ENCODE assay signal across 9 cellular contexts in genomic region chr6:31621991-31622390, GRCh38. TPM values are rescaled to one million over a fixed set of nuclear protein-coding genes. Genes with fewer than 3 reads are reported as not detected.
DNase-seq lines count a peak whose midpoint lies in the region; ATAC-seq and TF ChIP-seq lines count a peak whose summit lies in the region.
"Had no signal": no experiment of that assay in that cellular context is flagged by ENCODE, and none has a peak within 500 bp of the region (broad histone marks: within the 10 kb centered on the region; RNA-seq: fewer than 3 reads in every experiment).

No MANE protein-coding gene starts in this region.

- H3K4me2 ChIP-seq in BLaER1 = peak overlapping the region; percentile 98

- H3K9ac ChIP-seq in BLaER1 = peak overlapping the region; percentile 99

- no peaks in the 10 kb centered on the region for H3K9me3 ChIP-seq in BLaER1
- no peaks in the 10 kb centered on the region for H3K9me3 ChIP-seq in aorta (ENCODE audit: control insufficient read depth, low read length)

- peaks cover 61% of the 10 kb centered on the region for H4K20me1 ChIP-seq in BLaER1

- H3K36me3 Mint-ChIP-seq in central memory CD8-positive, alpha-beta T cell (ENCODE audit: insufficient read depth) = peaks cover 56% of the 10 kb centered on the region
- H3K36me3 Mint-ChIP-seq in natural killer cell = peaks cover 14% of the 10 kb centered on the region

- H3K4me3 Mint-ChIP-seq in central memory CD8-positive, alpha-beta T cell = peak overlapping the region; percentile 80
- H3K4me3 Mint-ChIP-seq in natural killer cell = peak overlapping the region; percentile 92

- H3K4me1 ChIP-seq in BLaER1 = peaks cover 20% of the 10 kb centered on the region
- H3K4me1 ChIP-seq in aorta (ENCODE audit: control insufficient read depth in 1 of 2, insufficient read depth in 2 of 2, low read length in 2 of 2) = no peaks in the 10 kb centered on the region

- intact Hi-C loops in natural killer cell (cut with micrococcal nuclease) = loop anchor here (5.0 kb wide), 1 partner anchor 115 kb away; the partner anchor contains the start of gene CLIC1
- intact Hi-C loops in aorta (cut with DNase I) = loop anchor here (5.0 kb wide), 2 partner anchors 40 to 1960 kb away; partner anchors contain the start of genes C6orf47 (in 1 of the 2) and GPANK1 (in 1 of the 2)

- H3K27ac Mint-ChIP-seq in central memory CD8-positive, alpha-beta T cell (ENCODE audit: low read depth) = peak overlapping the region; percentile 94
- H3K27ac Mint-ChIP-seq in natural killer cell = peak overlapping the region; percentile 92 to 95

- peak overlapping the region; percentile 99 for H3K27ac ChIP-seq in BLaER1
- no peak overlapping the region for H3K27ac ChIP-seq in aorta (ENCODE audit: low read depth in 1 of 2, low read length in 2 of 2)

- no peak for DNase-seq in Jurkat, Clone E6-1 (ENCODE audit: low read depth, low spot score)
- DNase-seq in central memory CD8-positive, alpha-beta T cell (ENCODE audit: low spot score in 2 of 2) = no peak
- DNase-seq in natural killer cell (no peak), aorta (no peak), NCI-H2171 treated with DMSO at 0.1 percent for 48 hours (lab: John Stamatoyannopoulos, UW) (no peak)
- no peak for DNase-seq in stimulated activated CD4-positive, alpha-beta T cell treated with anti-CD3 and anti-CD28 coated beads, Interleukin-4, amount 100 ng/mL, for 24 hours

- H3K36me3 ChIP-seq in BLaER1 = peaks cover 55% of the 10 kb centered on the region
- H3K36me3 ChIP-seq in aorta (ENCODE audit: control insufficient read depth in 1 of 2, insufficient read depth in 2 of 2, low read length in 1 of 2) = peaks cover 7 to 14% of the 10 kb centered on the region in 2 donors

- no peaks in the 10 kb centered on the region for H3K9me3 Mint-ChIP-seq in central memory CD8-positive, alpha-beta T cell
- no peaks in the 10 kb centered on the region for H3K9me3 Mint-ChIP-seq in natural killer cell

- H3K27me3 ChIP-seq in BLaER1 (no peaks in the 10 kb centered on the region), aorta (ENCODE audit: control insufficient read depth in 1 of 2, insufficient read depth in 2 of 2, low read length in 1 of 2) (no peaks in the 10 kb centered on the region)

- peaks cover 21% of the 10 kb centered on the region for H3K4me1 Mint-ChIP-seq in central memory CD8-positive, alpha-beta T cell
- peaks cover 20 to 30% of the 10 kb centered on the region in 2 donors for H3K4me1 Mint-ChIP-seq in natural killer cell

- no peak for ATAC-seq in central memory CD8-positive, alpha-beta T cell (replicated peaks; ENCODE audit: extremely low read depth, poor library complexity, severe bottlenecking)
- ATAC-seq in natural killer cell = no peak
- no peak for ATAC-seq in aorta (ENCODE audit: low FRiP score)
- ATAC-seq in HG02885 (IDR thresholded peaks at IDR 0.05; ENCODE audit: poor library complexity, unreplicated experiment) = no peak

- no peaks in the 10 kb centered on the region for H3K27me3 Mint-ChIP-seq in central memory CD8-positive, alpha-beta T cell
- no peaks in the 10 kb centered on the region for H3K27me3 Mint-ChIP-seq in natural killer cell (ENCODE audit: low read depth in 2 of 2)

- H3K4me3 ChIP-seq in BLaER1 (peak overlapping the region; percentile 98), aorta (ENCODE audit: low read length in 2 of 2) (no peak overlapping the region)
- H3K4me3 ChIP-seq in Jurkat, Clone E6-1 (ENCODE audit: low read length) = peak overlapping the region; percentile 95

- TF ChIP-seq CTCF in natural killer cell (IDR thresholded peaks at IDR 0.05) = no peak

- WGBS in aorta, 2 donors = 12% methylated on average over 4 of the region's 4 CpGs

RNA-seq across cellular contexts. Expression of gene PRRC2A, which starts 1.5 kb away (rescaled TPM):
- 180 TPM for polyA plus RNA-seq in Jurkat, Clone E6-1 (2012; ENCODE audit: insufficient read depth, insufficient read length)
- total RNA-seq in natural killer cell = 100 to 1,000 TPM; 264 to 294 (median 294) TPM
- 100 to 1,000 TPM; 154 to 164 TPM for total RNA-seq in aorta
- 100 to 1,000 TPM in 1 of 2 donors, 10 to 100 TPM in 1; 28.5 to 152 TPM for polyA plus RNA-seq in aorta

RNA-seq across cellular contexts. Expression of gene AIF1, which starts 7.0 kb away (rescaled TPM):
- polyA plus RNA-seq in Jurkat, Clone E6-1 (2012; ENCODE audit: insufficient read depth, insufficient read length) = 411 TPM
- 10 to 100 TPM in 2 of 3 donors, 1 to 10 TPM in 1; 8.7 to 47.0 (median 17.9) TPM for total RNA-seq in natural killer cell
- 10 to 100 TPM; 32.6 to 68.3 TPM for total RNA-seq in aorta
- 100 to 1,000 TPM in 1 of 2 donors, 10 to 100 TPM in 1; 38.2 to 166 TPM for polyA plus RNA-seq in aorta

RNA-seq across cellular contexts. Expression of gene NCR3, which starts 29.2 kb away (rescaled TPM):
- polyA plus RNA-seq in Jurkat, Clone E6-1 (2012; ENCODE audit: insufficient read depth, insufficient read length) = 2.9 TPM
- 100 to 1,000 TPM; 120 to 173 (median 137) TPM for total RNA-seq in natural killer cell
- total RNA-seq in aorta = not detected
- not detected for polyA plus RNA-seq in aorta
- total RNA-seq: urinary bladder had no signal

RNA-seq across cellular contexts. Expression of gene BAG6, which starts 30.5 kb away (rescaled TPM):
- 229 TPM for polyA plus RNA-seq in Jurkat, Clone E6-1 (2012; ENCODE audit: insufficient read depth, insufficient read length)
- total RNA-seq in natural killer cell = 100 to 1,000 TPM; 264 to 303 (median 274) TPM
- total RNA-seq in aorta = 100 to 1,000 TPM; 207 to 215 TPM
- 100 to 1,000 TPM in 1 of 2 donors, 10 to 100 TPM in 1; 75.0 to 379 TPM for polyA plus RNA-seq in aorta

RNA-seq across cellular contexts. Expression of gene APOM, which starts 33.7 kb away (rescaled TPM):
- 4.2 TPM for polyA plus RNA-seq in Jurkat, Clone E6-1 (2012; ENCODE audit: insufficient read depth, insufficient read length)
- total RNA-seq in natural killer cell (1 to 10 TPM; 2.6 to 2.8 (median 2.7) TPM), aorta (under 1 TPM; 0.42 to 0.96 TPM)
- polyA plus RNA-seq in aorta = 1 to 10 TPM in 1 of 2 donors, not detected in 1; 2.6 TPM

Comparison
In these comparisons a context has a peak if more than half of its experiments do, and no peak if none do; other contexts are left out.
1. H3K4me3 ChIP-seq: peak in BLaER1 (single experiment) and Jurkat, Clone E6-1 (single experiment); none in aorta (0 of 2).
2. RNA of gene NCR3, which starts 29.2 kb away (total RNA-seq): 120 to 173 TPM in natural killer cell; not detected in aorta; every median in the first group is over 10 times any median in the second.